In genomic region chr21:46121286-46122221, GRCh38 we compare ENCODE assay signal across 13 cellular contexts. TPM values are rescaled to one million over a fixed set of nuclear protein-coding genes. Genes with fewer than 3 reads are reported as not detected.
DNase-seq lines count a peak whose midpoint lies in the region; ATAC-seq, FAIRE-seq and TF ChIP-seq lines count a peak whose summit lies in the region.
"Had no signal": no experiment of that assay in that cellular context is flagged by ENCODE, and none has a peak within 500 bp of the region (broad histone marks: within the 10 kb centered on the region; RNA-seq: fewer than 3 reads in every experiment).

No MANE protein-coding gene starts in this region.

- intact Hi-C loops in Right ventricle myocardium inferior (cut with DNase I): no loop called here

- H3K4me3 Mint-ChIP-seq in astrocyte (ENCODE audit: unreplicated experiment) (no peak overlapping the region), mesothelial cell of epicardium (no peak overlapping the region)

- in situ Hi-C loops in G401 (cut with HindIII; ENCODE audit: low sequenced_read_pairs): no loop called here

- H4K20me1 ChIP-seq in astrocyte (ENCODE audit: insufficient read depth, low read length): peaks cover 86% of the 10 kb centered on the region

- no peaks in the 10 kb centered on the region for H3K27me3 Mint-ChIP-seq in astrocyte (ENCODE audit: low read depth, unreplicated experiment)
- H3K27me3 Mint-ChIP-seq in mesothelial cell of epicardium (ENCODE audit: low read depth): no peaks in the 10 kb centered on the region

- no peak overlapping the region for H3K27ac Mint-ChIP-seq in astrocyte (ENCODE audit: unreplicated experiment)
- H3K27ac Mint-ChIP-seq in mesothelial cell of epicardium: peak overlapping the region; percentile 71

- H3K27ac ChIP-seq in cardiac muscle cell (no peak overlapping the region), astrocyte (ENCODE audit: low read depth, low read length) (peak overlapping the region; percentile 78), upper lobe of left lung (no peak overlapping the region)

- TF ChIP-seq POLR2A in upper lobe of left lung (IDR thresholded peaks at IDR 0.05): no peak

- no peak overlapping the region for H3K4me3 ChIP-seq in cardiac muscle cell
- H3K4me3 ChIP-seq in astrocyte (ENCODE audit: insufficient read depth, low read depth, low read length): no peak overlapping the region
- no peak overlapping the region for H3K4me3 ChIP-seq in upper lobe of left lung

- ATAC-seq in Right ventricle myocardium inferior (no peak), upper lobe of left lung (ENCODE audit: low FRiP score in 2 of 2) (no peak)

- H3K79me2 ChIP-seq in astrocyte (ENCODE audit: insufficient read depth, low read length): peaks cover 54% of the 10 kb centered on the region

- FAIRE-seq in astrocyte (lab: Jason Lieb, UNC): no peak
- FAIRE-seq in urothelium cell line (lab: Jason Lieb, UNC): no peak

- no peak for DNase-seq in cardiac muscle cell (ENCODE audit: low read depth in 1 of 2, low spot score in 1 of 2)
- no peak for DNase-seq in Right ventricle myocardium inferior (ENCODE audit: missing footprints)
- no peak for DNase-seq in astrocyte (ENCODE audit: low read depth)
- DNase-seq in mesothelial cell of epicardium (ENCODE audit: low spot score in 2 of 2, unreplicated experiment in 2 of 2): peak; percentile 15 to 37
- peak; percentile 17 to 64 for DNase-seq in upper lobe of left lung
- no peak for DNase-seq in SHP77 treated with DMSO at 0.1 percent for 48 hours (lab: John Stamatoyannopoulos, UW)
- no peak for DNase-seq in urothelium cell line (ENCODE audit: low spot score)
- DNase-seq in G401 (ENCODE audit: low spot score): no peak
- DNase-seq: activated CD4-positive, alpha-beta T cell treated with anti-CD3 and anti-CD28 coated beads, Interleukin-2, amount 50 U/mL, for 48 hours; C1 segment of cervical spinal cord; Karpas-422; NCI-H2029 treated with DMSO at 0.1 percent for 48 hours; SW 1271 had no signal

- H3K9me3 ChIP-seq in cardiac muscle cell (ENCODE audit: low read depth) (no peaks in the 10 kb centered on the region), astrocyte (ENCODE audit: insufficient read depth, low read depth, low read length) (no peaks in the 10 kb centered on the region), upper lobe of left lung (no peaks in the 10 kb centered on the region)

- H3K9ac ChIP-seq in astrocyte (ENCODE audit: low read length): peak overlapping the region; percentile 57

- H3K9me3 Mint-ChIP-seq in astrocyte (ENCODE audit: unreplicated experiment) (no peaks in the 10 kb centered on the region), mesothelial cell of epicardium (no peaks in the 10 kb centered on the region)

- H3K4me1 ChIP-seq in cardiac muscle cell (ENCODE audit: low read depth) (no peaks in the 10 kb centered on the region), astrocyte (ENCODE audit: insufficient read depth, low read length) (peaks cover 28% of the 10 kb centered on the region), upper lobe of left lung (no peaks in the 10 kb centered on the region)

- TF ChIP-seq EP300 in upper lobe of left lung (IDR thresholded peaks at IDR 0.05): no peak

- TF ChIP-seq CTCF in cardiac muscle cell (IDR thresholded peaks at IDR 0.05; ENCODE audit: low read depth, low read length) (peak; percentile 5), astrocyte (IDR thresholded peaks at IDR 0.05; ENCODE audit: insufficient read depth, low read depth, low read length) (no peak), mesothelial cell of epicardium (IDR thresholded peaks at IDR 0.05; ENCODE audit: unreplicated experiment) (no peak), upper lobe of left lung (IDR thresholded peaks at IDR 0.05) (no peak)

- H3K27me3 ChIP-seq in cardiac muscle cell (no peaks in the 10 kb centered on the region), astrocyte (ENCODE audit: insufficient read depth, low read length) (no peaks in the 10 kb centered on the region), upper lobe of left lung (no peaks in the 10 kb centered on the region)

- H3K36me3 Mint-ChIP-seq in astrocyte (ENCODE audit: low read depth, unreplicated experiment) (peaks cover 3% of the 10 kb centered on the region), mesothelial cell of epicardium (peaks cover 11% of the 10 kb centered on the region)

- H2AFZ ChIP-seq in astrocyte (ENCODE audit: low read depth, low read length): no peak overlapping the region

- H3K36me3 ChIP-seq in cardiac muscle cell (no peaks in the 10 kb centered on the region), astrocyte (ENCODE audit: insufficient read depth, low read length) (peaks cover 24% of the 10 kb centered on the region), upper lobe of left lung (peaks cover 0 to 82% (median 40%) of the 10 kb centered on the region in 4 donors)

- H3K4me1 Mint-ChIP-seq in astrocyte (ENCODE audit: low read depth, unreplicated experiment): peaks cover 6% of the 10 kb centered on the region
- H3K4me1 Mint-ChIP-seq in mesothelial cell of epicardium: no peaks in the 10 kb centered on the region

- 89 to 91% methylated on average over 9 to 16 of the region's 29 CpGs for WGBS in upper lobe of left lung, 2 donors

- peak overlapping the region; percentile 42 for H3K4me2 ChIP-seq in astrocyte (ENCODE audit: low read length)

RNA-seq across cellular contexts. Expression of gene COL6A2, which starts 23.6 kb away (rescaled TPM):
- 212 and 260 TPM in 2 replicates for total RNA-seq in cardiac muscle cell
- polyA plus RNA-seq in cardiac muscle cell: 153 and 216 TPM in 2 replicates
- total RNA-seq in Right ventricle myocardium inferior: 254 TPM
- 120 and 194 TPM in 2 replicates for total RNA-seq in astrocyte
- total RNA-seq in mesothelial cell of epicardium: 846 to 986 TPM (median 933 TPM) in 3 replicates
- 100 to 1,000 TPM; 105 to 522 (median 304) TPM for total RNA-seq in upper lobe of left lung
- 69.1 and 79.2 TPM in 2 replicates for total RNA-seq in G401 (2014; rRNA removed; shearing (Covaris generic))

RNA-seq across cellular contexts. Expression of gene FTCD, which starts 33.8 kb away (rescaled TPM):
- total RNA-seq in cardiac muscle cell: 9.5 and 18.9 TPM in 2 replicates
- 27.4 and 31.1 TPM in 2 replicates for polyA plus RNA-seq in cardiac muscle cell
- 1.2 TPM for total RNA-seq in Right ventricle myocardium inferior
- 1.9 and 2.0 TPM in 2 replicates for total RNA-seq in astrocyte
- 8.8 to 12.5 TPM (median 9.6 TPM) in 3 replicates for total RNA-seq in mesothelial cell of epicardium
- under 1 TPM in 2 of 6 donors, not detected in 4; 0.69 to 0.98 TPM for total RNA-seq in upper lobe of left lung
- 1.1 TPM in 1 of 2 replicates, not detected in the other for total RNA-seq in G401 (2014; rRNA removed; shearing (Covaris generic))

Comparison
In these comparisons a context has a peak if more than half of its experiments do, and no peak if none do; other contexts are left out.
1. DNase-seq: peak in mesothelial cell of epicardium (2 of 2) and upper lobe of left lung (2 of 2); none in cardiac muscle cell (0 of 2), Right ventricle myocardium inferior (single experiment), astrocyte (single experiment), SHP77 treated with DMSO at 0.1 percent for 48 hours (single experiment), urothelium cell line (single experiment) and G401 (single experiment).